In genomic region chr5:39730011-39730410, GRCh38 we compare ENCODE assay signal across 25 cellular contexts.
"Had no signal": no experiment of that assay in that cellular context is flagged by ENCODE, and none has a peak within 500 bp of the region (broad histone marks: within the 10 kb centered on the region; RNA-seq: fewer than 3 reads in every experiment).

No MANE protein-coding gene starts in this region.

- H3K36me3 Mint-ChIP-seq: brain had no signal

- H3K4me3 ChIP-seq: dorsolateral prefrontal cortex, heart left ventricle, left ventricle myocardium inferior, tibial nerve, uterus had no signal

- H3K27ac Mint-ChIP-seq: activated CD4-positive, alpha-beta T cell treated with anti-CD3 and anti-CD28 coated beads, Interleukin-2, amount 10 ng/mL, durations not matched to agents 7 days and 5 days; activated CD8-positive, alpha-beta T cell treated with anti-CD3 and anti-CD28 coated beads, Interleukin-2, amount 10 ng/mL, durations not matched to agents 7 days and 5 days; activated naive CD4-positive, alpha-beta T cell treated with anti-CD3 and anti-CD28 coated beads for 36 hours; activated T-cell treated with anti-CD3 and anti-CD28 coated beads, Interleukin-2, amount 50 U/mL, for 24 hours; activated T-helper 2 cell treated with anti-CD3 and anti-CD28 coated beads, Interferon-gamma antibody, Interleukin-2, Interleukin-4, amounts not matched to agents 10 μg/mL and 5 μg/mL and 100 μg/mL, durations not matched to agents 14 hours and 24 hours and 36 hours; brain; endodermal cell; nephron progenitor cell had no signal

- H3K27me3 ChIP-seq: dorsolateral prefrontal cortex, heart left ventricle, tibial nerve, uterus had no signal

- ATAC-seq: activated CD4-positive, CD25-positive, alpha-beta regulatory T cell treated with anti-CD3 and anti-CD28 coated beads, Interleukin-2, amount 50 U/mL, for 24 hours; activated CD8-positive, alpha-beta T cell treated with anti-CD3 and anti-CD28 coated beads, Interleukin-2, amount 10 ng/mL, durations not matched to agents 7 days and 5 days; heart left ventricle; stimulated activated naive CD8-positive, alpha-beta T cell treated with anti-CD3 and anti-CD28 coated beads, Interleukin-15, Interleukin-2, amounts not matched to agents 100 U/mL and 50 U/mL, for 24 hours had no signal

- H3K9me3 ChIP-seq: heart left ventricle, left ventricle myocardium inferior, tibial nerve, uterus had no signal

- H3K36me3 ChIP-seq: heart left ventricle, left ventricle myocardium inferior, tibial nerve, uterus had no signal

- H3K4me1 ChIP-seq: heart left ventricle, left ventricle myocardium inferior, tibial nerve, uterus had no signal

- H3K27ac ChIP-seq: dorsolateral prefrontal cortex, heart left ventricle, left ventricle myocardium inferior, tibial nerve, uterus had no signal

- H3K27me3 Mint-ChIP-seq: activated T-cell treated with anti-CD3 and anti-CD28 coated beads, Interleukin-2, amount 50 U/mL, for 24 hours; brain had no signal

- DNase-seq: activated CD4-positive, alpha-beta T cell treated with anti-CD3 and anti-CD28 coated beads, Interleukin-2, amount 10 ng/mL, durations not matched to agents 7 days and 5 days; activated CD8-positive, alpha-beta T cell treated with anti-CD3 and anti-CD28 coated beads, Interleukin-2, amount 10 ng/mL, durations not matched to agents 7 days and 5 days; activated naive CD4-positive, alpha-beta T cell treated with anti-CD3 and anti-CD28 coated beads for 36 hours; activated T-cell treated with anti-CD3 and anti-CD28 coated beads, Interleukin-2, amount 50 U/mL, for 24 hours; anterior cingulate cortex; central memory CD4-positive, alpha-beta T cell; dorsolateral prefrontal cortex; endodermal cell; heart left ventricle; kidney; left ventricle myocardium inferior; mammary epithelial cell; midbrain; nephron progenitor cell; occipital lobe; retina; stimulated activated CD4-positive, alpha-beta T cell treated with anti-CD3 and anti-CD28 coated beads, Interleukin-1b, Interleukin-23, amount 100 ng/mL, for 48 hours; stimulated activated naive CD8-positive, alpha-beta T cell treated with anti-CD3 and anti-CD28 coated beads, Interleukin-15, Interleukin-2, amounts not matched to agents 100 U/mL and 50 U/mL, for 24 hours; substantia nigra; T1000; uterus had no signal

- H3K9me3 Mint-ChIP-seq: activated CD4-positive, alpha-beta T cell treated with anti-CD3 and anti-CD28 coated beads, Interleukin-2, amount 10 ng/mL, durations not matched to agents 7 days and 5 days; activated naive CD4-positive, alpha-beta T cell treated with anti-CD3 and anti-CD28 coated beads for 36 hours; activated T-cell treated with anti-CD3 and anti-CD28 coated beads, Interleukin-2, amount 50 U/mL, for 24 hours; activated T-helper 2 cell treated with anti-CD3 and anti-CD28 coated beads, Interferon-gamma antibody, Interleukin-2, Interleukin-4, amounts not matched to agents 10 μg/mL and 5 μg/mL and 100 μg/mL, durations not matched to agents 14 hours and 24 hours and 36 hours; brain; endodermal cell; nephron progenitor cell had no signal

- H3K4me3 Mint-ChIP-seq: activated CD4-positive, alpha-beta T cell treated with anti-CD3 and anti-CD28 coated beads, Interleukin-2, amount 10 ng/mL, durations not matched to agents 7 days and 5 days; activated CD8-positive, alpha-beta T cell treated with anti-CD3 and anti-CD28 coated beads, Interleukin-2, amount 10 ng/mL, durations not matched to agents 7 days and 5 days; activated naive CD4-positive, alpha-beta T cell treated with anti-CD3 and anti-CD28 coated beads for 36 hours; activated T-cell treated with anti-CD3 and anti-CD28 coated beads, Interleukin-2, amount 50 U/mL, for 24 hours; brain; endodermal cell; nephron progenitor cell had no signal

- H3K4me1 Mint-ChIP-seq: activated CD4-positive, alpha-beta T cell treated with anti-CD3 and anti-CD28 coated beads, Interleukin-2, amount 10 ng/mL, durations not matched to agents 7 days and 5 days; brain; nephron progenitor cell had no signal
